ENCODE assay signal across 7 cellular contexts in genomic region chr21:37903396-37903795, GRCh38. TPM values are rescaled to one million over a fixed set of nuclear protein-coding genes. Genes with fewer than 3 reads are reported as not detected.
"Had no signal": no experiment of that assay in that cellular context is flagged by ENCODE, and none has a peak within 500 bp of the region (broad histone marks: within the 10 kb centered on the region; RNA-seq: fewer than 3 reads in every experiment).

No MANE protein-coding gene starts in this region.

- ATAC-seq: HepG2, K562 had no signal

- H3K27ac ChIP-seq: HL-60 had no signal

- H3K36me3 Mint-ChIP-seq: IgD-negative memory B cell had no signal

- H3K27me3 Mint-ChIP-seq: IgD-negative memory B cell had no signal

- H3K4me1 Mint-ChIP-seq: IgD-negative memory B cell had no signal

- H3K4me3 ChIP-seq: K562 had no signal

- DNase-seq: IMR-90 had no signal

- H3K27ac Mint-ChIP-seq: IgD-negative memory B cell had no signal

- H3K4me3 Mint-ChIP-seq: IgD-negative memory B cell had no signal

RNA-seq across cellular contexts. Expression of gene KCNJ6, which starts 12.9 kb away (rescaled TPM):
- total RNA-seq: HepG2, HT-29, HT1080 had no signal
- polyA plus RNA-seq: HepG2, IgD-negative memory B cell had no signal
